Comparison of ENCODE assay signal across 2 cellular contexts in the genomic region with DNA sequence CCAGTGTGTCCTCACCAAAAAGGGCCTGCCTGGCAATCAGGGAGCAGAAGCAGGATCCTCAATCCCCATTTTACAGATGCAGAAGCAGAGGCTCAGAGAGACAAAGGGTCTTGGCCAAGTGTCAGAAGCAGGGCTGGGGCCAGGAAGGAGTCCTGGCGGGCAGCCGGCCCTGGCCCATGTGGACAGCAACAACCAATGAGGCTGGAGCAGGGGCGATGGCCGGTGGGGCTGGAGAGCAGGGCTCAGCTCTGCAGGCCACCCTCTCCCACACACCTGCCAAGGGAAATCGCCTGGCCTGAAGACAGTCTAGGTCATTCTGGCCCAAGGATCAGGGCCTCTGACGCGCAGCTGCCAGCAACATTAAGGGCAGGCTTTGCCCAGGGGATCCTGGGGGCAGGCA.
TF ChIP-seq lines count a peak whose summit lies in the region.

No MANE protein-coding gene starts in this region.

TF ChIP-seq in HepG2, 621 proteins besides CTCF, POLR2A, EP300 and RAD21 (continued from another document):
- TF ChIP-seq HNRNPLL (IDR thresholded peaks at IDR 0.05; ENCODE audit: low read depth, low read length, poor library complexity, severe bottlenecking) (peak; percentile 20), ZNF615 (CRISPR knock-in tag; IDR thresholded peaks at IDR 0.05; ENCODE audit: borderline replicate concordance) (no peak)
TF ChIP-seq in HepG2: peak in this region for 2.

TF ChIP-seq in WTC11, 78 proteins besides CTCF, POLR2A, EP300 and RAD21 (continued from another document):
- TF ChIP-seq, protein P1, sequence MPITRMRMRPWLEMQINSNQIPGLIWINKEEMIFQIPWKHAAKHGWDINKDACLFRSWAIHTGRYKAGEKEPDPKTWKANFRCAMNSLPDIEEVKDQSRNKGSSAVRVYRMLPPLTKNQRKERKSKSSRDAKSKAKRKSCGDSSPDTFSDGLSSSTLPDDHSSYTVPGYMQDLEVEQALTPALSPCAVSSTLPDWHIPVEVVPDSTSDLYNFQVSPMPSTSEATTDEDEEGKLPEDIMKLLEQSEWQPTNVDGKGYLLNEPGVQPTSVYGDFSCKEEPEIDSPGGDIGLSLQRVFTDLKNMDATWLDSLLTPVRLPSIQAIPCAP (CRISPR knock-in tag; IDR thresholded peaks at IDR 0.05), result no peak
- TF ChIP-seq, protein P2, sequence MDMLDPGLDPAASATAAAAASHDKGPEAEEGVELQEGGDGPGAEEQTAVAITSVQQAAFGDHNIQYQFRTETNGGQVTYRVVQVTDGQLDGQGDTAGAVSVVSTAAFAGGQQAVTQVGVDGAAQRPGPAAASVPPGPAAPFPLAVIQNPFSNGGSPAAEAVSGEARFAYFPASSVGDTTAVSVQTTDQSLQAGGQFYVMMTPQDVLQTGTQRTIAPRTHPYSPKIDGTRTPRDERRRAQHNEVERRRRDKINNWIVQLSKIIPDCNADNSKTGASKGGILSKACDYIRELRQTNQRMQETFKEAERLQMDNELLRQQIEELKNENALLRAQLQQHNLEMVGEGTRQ (CRISPR knock-in tag; IDR thresholded peaks at IDR 0.05), result 0 out of 2 replicates have a peak, but pooled peaks have one; percentile 9
- TF ChIP-seq ZNF263 (CRISPR knock-in tag; IDR thresholded peaks at IDR 0.05; ENCODE audit: low read depth) (no peak), SMAD3 (CRISPR knock-in tag; IDR thresholded peaks at IDR 0.05; ENCODE audit: borderline replicate concordance) (no peak), SMAD4 (CRISPR knock-in tag; IDR thresholded peaks at IDR 0.05) (no peak), FOXP1 (CRISPR knock-in tag; IDR thresholded peaks at IDR 0.05; ENCODE audit: borderline replicate concordance) (no peak), PRRX2 (CRISPR knock-in tag; IDR thresholded peaks at IDR 0.05) (no peak)
- TF ChIP-seq, protein P3, sequence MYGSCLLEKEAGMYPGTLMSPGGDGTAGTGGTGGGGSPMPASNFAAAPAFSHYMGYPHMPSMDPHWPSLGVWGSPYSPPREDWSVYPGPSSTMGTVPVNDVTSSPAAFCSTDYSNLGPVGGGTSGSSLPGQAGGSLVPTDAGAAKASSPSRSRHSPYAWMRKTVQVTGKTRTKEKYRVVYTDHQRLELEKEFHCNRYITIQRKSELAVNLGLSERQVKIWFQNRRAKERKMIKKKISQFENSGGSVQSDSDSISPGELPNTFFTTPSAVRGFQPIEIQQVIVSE (CRISPR knock-in tag; IDR thresholded peaks at IDR 0.05; ENCODE audit: borderline replicate concordance), result no peak
